Comparison of ENCODE assay signal across 8 cellular contexts in the genomic region with DNA sequence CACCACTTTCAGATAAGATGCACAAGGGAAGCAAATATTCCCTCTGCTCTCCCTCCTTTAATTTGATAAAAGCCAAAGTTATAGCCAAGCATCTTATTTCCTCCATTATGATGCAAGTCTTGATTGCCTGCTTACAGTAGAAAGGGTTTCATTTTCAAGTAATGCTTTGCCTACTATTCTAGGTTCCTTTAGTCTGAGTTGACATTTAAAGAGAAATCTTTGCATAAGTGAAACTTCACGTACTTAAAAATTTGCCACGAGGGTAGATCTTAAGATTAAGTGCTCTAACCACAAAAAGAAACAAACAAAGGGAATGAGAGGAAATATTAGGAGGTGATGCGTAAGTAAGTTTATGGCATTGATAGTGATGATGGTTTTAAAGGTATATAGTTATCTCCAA.
DNase-seq lines count a peak whose midpoint lies in the region; ATAC-seq, FAIRE-seq and TF ChIP-seq lines count a peak whose summit lies in the region.
"Had no signal": no experiment of that assay in that cellular context is flagged by ENCODE, and none has a peak within 500 bp of the region (broad histone marks: within the 10 kb centered on the region; RNA-seq: fewer than 3 reads in every experiment).

No MANE protein-coding gene starts in this region.

- H3K9me3 Mint-ChIP-seq in GM23338, result no peaks in the 10 kb centered on the region
- no peaks in the 10 kb centered on the region for H3K9me3 Mint-ChIP-seq in stimulated activated memory B cell treated with anti-CD40 and anti-IgM and Interleukin-4, amounts not matched to agents 10 μg/mL and 1 μg/mL and 100 μg/mL, for 72 hours

- DNase-seq in GM23338 (ENCODE audit: low spot score) (no peak), H1 (ENCODE audit: low read depth in 1 of 2, low spot score in 2 of 2) (no peak), C1 segment of cervical spinal cord (lab: John Stamatoyannopoulos, UW) (no peak), frontal cortex (ENCODE audit: low spot score in 2 of 2) (no peak)

- H3K4me2 ChIP-seq in GM23338 (no peak overlapping the region), H1 (ENCODE audit: insufficient read depth in 1 of 2, low read depth in 2 of 2, low read length in 2 of 2) (no peak overlapping the region)

- TF ChIP-seq CTCF in GM23338 (conservative IDR thresholded peaks at IDR 0.05; ENCODE audit: low read depth in 2 of 2), result no peak
- no peak for TF ChIP-seq CTCF in H1 (IDR thresholded peaks at IDR 0.05; ENCODE audit: control extremely low read depth in 1 of 3, insufficient read depth in 1 of 3, low read depth in 1 of 3, low read length in 3 of 3)

- H3K56ac ChIP-seq in H1 (replicated peaks; ENCODE audit: insufficient read length, low read depth, low read length), result no peak overlapping the region

- H3K18ac ChIP-seq in H1 (ENCODE audit: extremely low read depth, low read length), result no peak overlapping the region

- no peak overlapping the region for H4K5ac ChIP-seq in H1 (ENCODE audit: insufficient read length, low read depth, low read length)

- ATAC-seq in GM19035 (IDR thresholded peaks at IDR 0.05; ENCODE audit: unreplicated experiment) (peak; percentile 95), GM23338 (no peak), HG03439 (IDR thresholded peaks at IDR 0.05; ENCODE audit: unreplicated experiment) (peak; percentile 99)
- no peak for ATAC-seq in stimulated activated memory B cell treated with anti-CD40 and anti-IgM and Interleukin-4, amounts not matched to agents 10 μg/mL and 1 μg/mL and 100 μg/mL, for 72 hours

- H2BK120ac ChIP-seq in H1 (replicated peaks; ENCODE audit: low read depth, low read length), result no peak overlapping the region

- no peaks in the 10 kb centered on the region for H3K36me3 Mint-ChIP-seq in GM23338 (ENCODE audit: low read depth)
- no peaks in the 10 kb centered on the region for H3K36me3 Mint-ChIP-seq in stimulated activated memory B cell treated with anti-CD40 and anti-IgM and Interleukin-4, amounts not matched to agents 10 μg/mL and 1 μg/mL and 100 μg/mL, for 72 hours

- FAIRE-seq in H1 (lab: Jason Lieb, UNC), result no peak
- FAIRE-seq in frontal cortex (lab: Jason Lieb, UNC), result no peak

- H3K4me1 ChIP-seq in GM23338 (ENCODE audit: insufficient read depth), result no peaks in the 10 kb centered on the region
- H3K4me1 ChIP-seq in H1 (replicated peaks in 1 of 4; ENCODE audit: control insufficient read depth in 3 of 4, insufficient read depth in 4 of 4, low read length in 3 of 4), result peaks cover 0 to 2% (median 0%) of the 10 kb centered on the region in 4 experiments; a peak in 1 of 7 replicates
- H3K4me1 ChIP-seq: parathyroid adenoma had no signal

- H3K79me1 ChIP-seq in H1 (ENCODE audit: low read depth, low read length), result no peaks in the 10 kb centered on the region

- H3K23ac ChIP-seq in H1 (ENCODE audit: insufficient read length), result no peak overlapping the region

- 89 to 100% methylated on average over 1 to 3 of the region's 3 CpGs for WGBS in H1 (ENCODE audit: extremely low coverage in 1 of 2, insufficient coverage in 1 of 2, insufficient read length in 1 of 2, insufficient replicate concordance in 2 of 2, low coverage in 1 of 2, low lambda C conversion rate in 2 of 2, missing lambda C conversion rate in 1 of 2), 2 experiments

- no peak overlapping the region for H4K8ac ChIP-seq in H1 (ENCODE audit: extremely low read depth, insufficient read depth, low read length)

- H3K79me2 ChIP-seq in GM23338 (replicated peaks; ENCODE audit: insufficient read depth) (no peaks in the 10 kb centered on the region), H1 (ENCODE audit: control insufficient read depth in 1 of 2, insufficient read depth in 2 of 2, low read length in 2 of 2) (no peaks in the 10 kb centered on the region)
- H3K79me2 ChIP-seq: parathyroid adenoma had no signal

- TF ChIP-seq POLR2A in H1 (IDR thresholded peaks at IDR 0.05; ENCODE audit: control extremely low read depth in 1 of 2, low read depth in 2 of 2, low read length in 2 of 2), result no peak

- no peak overlapping the region for H2AK5ac ChIP-seq in H1 (ENCODE audit: low read depth, low read length)

- TF ChIP-seq EP300 in H1 (IDR thresholded peaks at IDR 0.05; ENCODE audit: borderline replicate concordance in 1 of 2, low read depth in 2 of 2, low read length in 2 of 2), result no peak

- H3K27me3 ChIP-seq in GM23338 (ENCODE audit: insufficient read depth) (no peaks in the 10 kb centered on the region), H1 (replicated peaks in 1 of 4; ENCODE audit: control insufficient read depth in 3 of 4, extremely low read depth in 1 of 4, insufficient read depth in 3 of 4, low read length in 3 of 4) (no peaks in the 10 kb centered on the region)

- H3K23me2 ChIP-seq in H1 (ENCODE audit: low read depth, low read length), result no peaks in the 10 kb centered on the region

- H4K91ac ChIP-seq in H1 (replicated peaks; ENCODE audit: insufficient read length, low read length), result no peak overlapping the region

- no peaks in the 10 kb centered on the region for H3K27me3 Mint-ChIP-seq in GM23338 (ENCODE audit: insufficient read depth, low read depth, poor library complexity)
- H3K27me3 Mint-ChIP-seq in stimulated activated memory B cell treated with anti-CD40 and anti-IgM and Interleukin-4, amounts not matched to agents 10 μg/mL and 1 μg/mL and 100 μg/mL, for 72 hours, result no peaks in the 10 kb centered on the region

- no peak overlapping the region for H2BK12ac ChIP-seq in H1 (ENCODE audit: low read depth, low read length)

- no peak overlapping the region for H3K27ac ChIP-seq in GM23338 (ENCODE audit: low read depth)
- no peak overlapping the region for H3K27ac ChIP-seq in H1 (ENCODE audit: low read depth, low read length)
- H3K27ac ChIP-seq: parathyroid adenoma had no signal

- 0 out of 2 replicates have a peak overlapping the region, but pooled peaks have one; percentile 7 for H3K27ac Mint-ChIP-seq in GM23338
- no peak overlapping the region for H3K27ac Mint-ChIP-seq in stimulated activated memory B cell treated with anti-CD40 and anti-IgM and Interleukin-4, amounts not matched to agents 10 μg/mL and 1 μg/mL and 100 μg/mL, for 72 hours

- no peak overlapping the region for H3K4me3 Mint-ChIP-seq in GM23338
- H3K4me3 Mint-ChIP-seq in stimulated activated memory B cell treated with anti-CD40 and anti-IgM and Interleukin-4, amounts not matched to agents 10 μg/mL and 1 μg/mL and 100 μg/mL, for 72 hours, result no peak overlapping the region

- no peak overlapping the region for H2BK20ac ChIP-seq in H1 (ENCODE audit: low read length)

- H2AFZ ChIP-seq in GM23338 (peak overlapping the region; percentile 11; the same call in 1 of the 2 replicates), H1 (ENCODE audit: low read length) (peak overlapping the region; percentile 66; the same call in 1 of the 2 replicates)
- H2AFZ ChIP-seq: parathyroid adenoma had no signal

- no peak overlapping the region for H3K9ac ChIP-seq in H1 (replicated peaks in 1 of 4; ENCODE audit: extremely low read depth in 1 of 4, low read depth in 3 of 4, low read length in 3 of 4)
- H3K9ac ChIP-seq: parathyroid adenoma had no signal

- H3K36me3 ChIP-seq in GM23338 (ENCODE audit: insufficient read depth), result no peaks in the 10 kb centered on the region
- H3K36me3 ChIP-seq in H1 (ENCODE audit: control insufficient read depth in 2 of 4, insufficient read depth in 4 of 4, low read length in 3 of 4), result no peaks in the 10 kb centered on the region

- POLR2A ChIA-PET in H1 (lab: Charles Lee; ENCODE audit: partially characterized antibody), result no interaction called here

- no peak overlapping the region for H3K4ac ChIP-seq in H1 (replicated peaks; ENCODE audit: insufficient read length, low read depth, low read length)

- H3K4me3 ChIP-seq in GM23338 (no peak overlapping the region), H1 (ENCODE audit: extremely low read depth in 1 of 4, insufficient read depth in 2 of 4, low read depth in 3 of 4, low read length in 4 of 4) (no peak overlapping the region)

- no peaks in the 10 kb centered on the region for H3K9me3 ChIP-seq in H1 (ENCODE audit: insufficient read depth in 2 of 2, low read depth in 1 of 2, low read length in 1 of 2)

- no peak for TF ChIP-seq RAD21 in H1 (IDR thresholded peaks at IDR 0.05 in 1 of 2, conservative IDR thresholded peaks at IDR 0.05 in 1 of 2; ENCODE audit: low read depth in 2 of 2, low read length in 2 of 2)

- H3F3A ChIP-seq in GM23338 (replicated peaks; ENCODE audit: low read depth), result no peaks in the 10 kb centered on the region

- H4K20me1 ChIP-seq in GM23338 (replicated peaks; ENCODE audit: insufficient read depth) (no peaks in the 10 kb centered on the region), H1 (replicated peaks in 1 of 2; ENCODE audit: control insufficient read depth in 1 of 2, insufficient read depth in 2 of 2, low read length in 2 of 2) (no peaks in the 10 kb centered on the region)

- no peak overlapping the region for H2BK5ac ChIP-seq in H1 (ENCODE audit: low read depth, low read length)

- H3K9me2 ChIP-seq in GM23338 (ENCODE audit: insufficient read depth), result no peaks in the 10 kb centered on the region

- H2BK15ac ChIP-seq in H1 (ENCODE audit: low read length), result no peak overlapping the region

- H3K14ac ChIP-seq in H1 (ENCODE audit: insufficient read length), result no peak overlapping the region

- H3K4me1 Mint-ChIP-seq in GM23338, result peaks cover 5% of the 10 kb centered on the region; the same call in 2 of the 3 replicates
- H3K4me1 Mint-ChIP-seq in stimulated activated memory B cell treated with anti-CD40 and anti-IgM and Interleukin-4, amounts not matched to agents 10 μg/mL and 1 μg/mL and 100 μg/mL, for 72 hours, result peaks cover 7% of the 10 kb centered on the region

- CTCF ChIA-PET in H1 (lab: Charles Lee; ENCODE audit: partially characterized antibody), result interaction anchor here (1.0 to 2.4 kb wide), 2 partner anchors 9 to 13 kb away, joined by 4 to 8 read pairs; no protein-coding TSS in a partner anchor

TF ChIP-seq in GM23338, 12 proteins besides CTCF, POLR2A, EP300 and RAD21:
- TF ChIP-seq CREB1 (CRISPR knock-in tag; IDR thresholded peaks at IDR 0.05; ENCODE audit: low read depth), result no peak

TF ChIP-seq in H1, 55 proteins besides CTCF, POLR2A, EP300 and RAD21:
- TF ChIP-seq, protein P1, sequence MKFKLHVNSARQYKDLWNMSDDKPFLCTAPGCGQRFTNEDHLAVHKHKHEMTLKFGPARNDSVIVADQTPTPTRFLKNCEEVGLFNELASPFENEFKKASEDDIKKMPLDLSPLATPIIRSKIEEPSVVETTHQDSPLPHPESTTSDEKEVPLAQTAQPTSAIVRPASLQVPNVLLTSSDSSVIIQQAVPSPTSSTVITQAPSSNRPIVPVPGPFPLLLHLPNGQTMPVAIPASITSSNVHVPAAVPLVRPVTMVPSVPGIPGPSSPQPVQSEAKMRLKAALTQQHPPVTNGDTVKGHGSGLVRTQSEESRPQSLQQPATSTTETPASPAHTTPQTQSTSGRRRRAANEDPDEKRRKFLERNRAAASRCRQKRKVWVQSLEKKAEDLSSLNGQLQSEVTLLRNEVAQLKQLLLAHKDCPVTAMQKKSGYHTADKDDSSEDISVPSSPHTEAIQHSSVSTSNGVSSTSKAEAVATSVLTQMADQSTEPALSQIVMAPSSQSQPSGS (IDR thresholded peaks at IDR 0.05; ENCODE audit: low read length), result no peak

Comparison
In these comparisons a context has a peak if more than half of its experiments do, and no peak if none do; other contexts are left out.
1. ATAC-seq: peak in GM19035 (single experiment) and HG03439 (single experiment); none in GM23338 (single experiment) and stimulated activated memory B cell treated with anti-CD40 and anti-IgM and Interleukin-4, amounts not matched to agents 10 μg/mL and 1 μg/mL and 100 μg/mL, for 72 hours (single experiment).